Comparison of ENCODE assay signal across 1 cellular context in genomic region chr10:127977368-127978009, GRCh38.
TF ChIP-seq lines count a peak whose summit lies in the region.

No MANE protein-coding gene starts in this region.

TF ChIP-seq in K562, 482 proteins besides CTCF, POLR2A, EP300 and RAD21 (continued from another document):
- no peak for TF ChIP-seq CHD7 (IDR thresholded peaks at IDR 0.05; ENCODE audit: low read depth, low read length)
- no peak for TF ChIP-seq BHLHE40 (IDR thresholded peaks at IDR 0.05; ENCODE audit: low read length)
- peak; percentile 72 for TF ChIP-seq GABPA (tag; conservative IDR thresholded peaks at IDR 0.05; ENCODE audit: low read depth)
